8 cellular contexts compared by ENCODE assay signal in the genomic region with DNA sequence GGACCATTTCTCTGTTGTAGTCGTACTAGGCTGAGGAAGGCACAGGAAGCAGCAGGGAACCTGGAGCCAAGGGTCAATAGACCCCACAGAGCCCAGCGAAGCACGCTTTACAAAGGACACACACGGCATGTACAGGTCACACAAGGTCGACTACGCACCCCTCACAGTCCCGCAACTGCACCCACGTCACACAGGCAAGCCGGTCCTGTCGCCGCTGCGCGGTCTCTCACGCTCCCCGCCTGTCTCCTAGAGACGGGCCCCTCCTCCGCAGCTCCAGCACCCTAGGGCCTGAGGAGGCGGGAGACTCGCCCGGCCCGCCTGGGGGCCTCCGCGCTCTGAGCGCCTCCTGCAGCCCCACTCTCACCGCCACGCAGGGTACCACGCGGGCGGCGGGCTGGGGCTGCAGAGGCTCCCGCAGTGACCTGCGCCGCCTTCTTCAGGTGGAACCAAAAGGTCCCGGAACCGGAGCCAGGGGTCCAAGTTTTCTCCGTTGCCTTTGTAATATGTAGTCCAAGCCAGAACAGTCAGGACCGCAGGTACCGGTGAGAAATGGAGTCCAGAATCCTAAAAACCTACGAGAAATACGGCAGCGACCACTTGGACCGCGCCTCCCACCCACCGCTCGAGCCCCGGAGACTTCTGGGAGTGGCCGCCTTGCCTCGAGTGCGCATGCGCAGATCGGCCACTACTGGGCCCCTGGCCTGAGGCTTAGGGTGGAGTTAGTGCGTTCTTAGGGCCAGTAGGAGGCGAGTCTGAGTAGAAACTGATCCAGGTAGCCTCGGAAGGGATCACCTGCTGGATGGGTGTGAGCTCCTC. TPM values are rescaled to one million over a fixed set of nuclear protein-coding genes. Genes with fewer than 3 reads are reported as not detected.
DNase-seq lines count a peak whose midpoint lies in the region; ATAC-seq and TF ChIP-seq lines count a peak whose summit lies in the region.

ZNF607 (minus strand) TSS at position 651 of the 816 bp plus-strand sequence. CDS start 8,143 bp downstream, outside the sequence.

- CTCF ChIA-PET in HEK293T (lab: Yijun Ruan, JAX) (no interaction called here), T-cell (lab: Charles Lee) (interaction anchor here in 1 of 2 donors (1.4 kb wide), 1 partner anchor 60 kb away, joined by 4 read pairs; the partner anchor contains the start of gene ZNF573)

- H3K4me1 ChIP-seq in right cardiac atrium (ENCODE audit: control insufficient read depth, insufficient read depth, low read length) (peaks cover 3% of the 10 kb centered on the region), uterus (peaks cover 0 to 6% of the 10 kb centered on the region in 2 donors)

- no peaks in the 10 kb centered on the region for H3K27me3 Mint-ChIP-seq in T-cell

- POLR2A ChIA-PET in HEK293T (lab: Yijun Ruan, JAX): interaction anchor here (1.1 to 1.7 kb wide), 2 partner anchors 60 to 125 kb away, joined by 3 to 8 read pairs; partner anchors contain the start of genes ZNF540, ZNF571 and ZNF573
- POLR2A ChIA-PET in T-cell (lab: Charles Lee): no interaction called here

- peak within 1 kb of the TSS; percentile 81 to 91 (median 90) for H3K4me3 Mint-ChIP-seq in T-cell

- H3K4me1 Mint-ChIP-seq in T-cell: peaks cover 10 to 24% (median 16%) of the 10 kb centered on the region in 3 donors

- TF ChIP-seq CTCF in uterus (IDR thresholded peaks at IDR 0.05): peak; percentile 56 to 69 (median 62)

- peaks cover 19% of the 10 kb centered on the region for H3K36me3 Mint-ChIP-seq in T-cell

- H3K36me3 ChIP-seq in uterus: no peaks in the 10 kb centered on the region

- H3K27ac ChIP-seq in angular gyrus (ENCODE audit: low read depth, low read length): peak within 1 kb of the TSS; percentile 81
- peak within 1 kb of the TSS; percentile 40 for H3K27ac ChIP-seq in right cardiac atrium (ENCODE audit: low read length)
- H3K27ac ChIP-seq in uterus: peak within 1 kb of the TSS; percentile 81 to 85

- peaks cover 3 to 12% (median 10%) of the 10 kb centered on the region in 3 donors for H3K9me3 Mint-ChIP-seq in T-cell

- H3K4me3 ChIP-seq in right cardiac atrium (ENCODE audit: low read length): peak within 1 kb of the TSS; percentile 87
- peak within 1 kb of the TSS; percentile 71 to 93 for H3K4me3 ChIP-seq in uterus

- WGBS in right cardiac atrium: under 1% methylated on average over 54 of the region's 54 CpGs

- DNase-seq in GM04503 (ENCODE audit: low read depth) (peak; percentile 34), HEK293T (ENCODE audit: extremely low spot score) (peak; percentile 94), NCI-H1092 treated with DMSO at 0.1 percent for 48 hours (lab: John Stamatoyannopoulos, UW) (peak; percentile 90), T-cell (peak; percentile 50 to 81 (median 68)), right cardiac atrium (peak; percentile 91 to 97 (median 95)), pulmonary artery endothelial cell (ENCODE audit: low read depth, low spot score) (peak; percentile 56), uterus (peak; percentile 87 to 89)

- peak in 1 of 2 donors; percentile 57 for TF ChIP-seq POLR2A in uterus (IDR thresholded peaks at IDR 0.05)

- H3K27me3 ChIP-seq in right cardiac atrium (ENCODE audit: control insufficient read depth, insufficient read depth) (no peaks in the 10 kb centered on the region), uterus (no peaks in the 10 kb centered on the region)

- intact Hi-C loops in right cardiac atrium (cut with DNase I) (loop anchor here in 1 of 4 donors (5.0 kb wide), 1 partner anchor 62 kb away; the partner anchor contains the start of gene ZFP30), uterus (cut with DNase I; ENCODE audit: low total_unique reads) (no loop called here)

- H3K27ac Mint-ChIP-seq in T-cell: peak within 1 kb of the TSS; percentile 81 to 85

- ATAC-seq in T-cell (replicated peaks in 1 of 4) (peak; percentile 82 to 91 (median 88)), right cardiac atrium (peak; percentile 100)

- H3K9me3 ChIP-seq in right cardiac atrium (ENCODE audit: control insufficient read depth, low read length): no peaks in the 10 kb centered on the region
- no peaks in the 10 kb centered on the region for H3K9me3 ChIP-seq in uterus

TF ChIP-seq in HEK293T, 16 proteins besides CTCF, POLR2A, EP300 and RAD21:
- TF ChIP-seq FOXM1 (IDR thresholded peaks at IDR 0.05; ENCODE audit: borderline replicate concordance) (no peak), NFRKB (IDR thresholded peaks at IDR 0.05) (no peak), FOXK2 (IDR thresholded peaks at IDR 0.05) (no peak), BHLHE40 (IDR thresholded peaks at IDR 0.05; ENCODE audit: borderline replicate concordance) (no peak), L3MBTL2 (conservative IDR thresholded peaks at IDR 0.05) (peak; percentile 48)
- TF ChIP-seq, protein P1, sequence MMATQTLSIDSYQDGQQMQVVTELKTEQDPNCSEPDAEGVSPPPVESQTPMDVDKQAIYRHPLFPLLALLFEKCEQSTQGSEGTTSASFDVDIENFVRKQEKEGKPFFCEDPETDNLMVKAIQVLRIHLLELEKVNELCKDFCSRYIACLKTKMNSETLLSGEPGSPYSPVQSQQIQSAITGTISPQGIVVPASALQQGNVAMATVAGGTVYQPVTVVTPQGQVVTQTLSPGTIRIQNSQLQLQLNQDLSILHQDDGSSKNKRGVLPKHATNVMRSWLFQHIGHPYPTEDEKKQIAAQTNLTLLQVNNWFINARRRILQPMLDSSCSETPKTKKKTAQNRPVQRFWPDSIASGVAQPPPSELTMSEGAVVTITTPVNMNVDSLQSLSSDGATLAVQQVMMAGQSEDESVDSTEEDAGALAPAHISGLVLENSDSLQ (IDR thresholded peaks at IDR 0.05): no peak

RNA-seq across cellular contexts. Expression of gene ZNF607, which starts in this region (rescaled TPM):
- 10 to 100 TPM in 2 of 5 donors, 1 to 10 TPM in 3; 5.3 to 14.7 (median 8.6) TPM for total RNA-seq in T-cell
- total RNA-seq in right cardiac atrium: 1 to 10 TPM; 4.0 to 7.9 (median 7.1) TPM
- polyA plus RNA-seq in right cardiac atrium: 2.2 TPM
- 2.9 and 5.2 TPM in 2 replicates for total RNA-seq in pulmonary artery endothelial cell
- 10 to 100 TPM in 3 of 4 donors, 1 to 10 TPM in 1; 3.3 to 42.6 (median 18.7) TPM for total RNA-seq in uterus

Comparison
In these comparisons a context has a peak if more than half of its experiments do, and no peak if none do; other contexts are left out.
1. Peak in every context shown above with its lines: DNase-seq, ATAC-seq, H3K4me3 ChIP-seq and H3K27ac ChIP-seq.
2. DNase-seq: peak in every context shown above with its lines; median percentile 95 in right cardiac atrium; 94 in HEK293T; 90 in NCI-H1092 treated with DMSO at 0.1 percent for 48 hours; 88 in uterus; 68 in T-cell; 56 in pulmonary artery endothelial cell; 34 in GM04503.